In the genomic region with DNA sequence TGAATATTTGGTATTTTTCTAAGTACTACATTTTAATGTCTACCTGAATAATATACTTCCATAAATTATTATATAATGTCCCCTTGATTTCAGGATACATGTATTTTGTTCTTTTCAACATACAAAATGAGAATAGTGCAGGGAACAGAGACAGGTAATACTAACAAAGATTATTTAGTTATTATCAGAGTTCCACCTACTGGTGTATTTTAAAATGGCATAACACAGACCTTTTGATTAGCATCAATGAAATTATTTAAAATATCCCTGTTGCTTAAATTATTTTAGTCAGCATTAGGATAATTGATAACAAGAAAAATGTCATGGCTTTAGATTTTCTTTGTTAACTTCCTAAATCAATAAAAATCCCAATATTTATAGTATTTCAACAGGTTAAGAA, we compare ENCODE assay signal across 2 cellular contexts.
TF ChIP-seq lines count a peak whose summit lies in the region.

No MANE protein-coding gene starts in this region.

TF ChIP-seq in SK-N-SH, 30 proteins besides CTCF, POLR2A, EP300 and RAD21 (continued from another document):
- TF ChIP-seq, protein P1, sequence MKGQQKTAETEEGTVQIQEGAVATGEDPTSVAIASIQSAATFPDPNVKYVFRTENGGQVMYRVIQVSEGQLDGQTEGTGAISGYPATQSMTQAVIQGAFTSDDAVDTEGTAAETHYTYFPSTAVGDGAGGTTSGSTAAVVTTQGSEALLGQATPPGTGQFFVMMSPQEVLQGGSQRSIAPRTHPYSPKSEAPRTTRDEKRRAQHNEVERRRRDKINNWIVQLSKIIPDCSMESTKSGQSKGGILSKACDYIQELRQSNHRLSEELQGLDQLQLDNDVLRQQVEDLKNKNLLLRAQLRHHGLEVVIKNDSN (IDR thresholded peaks at IDR 0.05; ENCODE audit: borderline replicate concordance, low read depth) = no peak
- TF ChIP-seq RCOR1 (IDR thresholded peaks at IDR 0.05; ENCODE audit: low read length) = no peak
- TF ChIP-seq, protein P2, sequence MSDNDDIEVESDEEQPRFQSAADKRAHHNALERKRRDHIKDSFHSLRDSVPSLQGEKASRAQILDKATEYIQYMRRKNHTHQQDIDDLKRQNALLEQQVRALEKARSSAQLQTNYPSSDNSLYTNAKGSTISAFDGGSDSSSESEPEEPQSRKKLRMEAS (IDR thresholded peaks at IDR 0.05; ENCODE audit: low read depth) = no peak
- TF ChIP-seq NRF1 (IDR thresholded peaks at IDR 0.05; ENCODE audit: low read depth, low read length) = no peak
- TF ChIP-seq ZBTB33 (IDR thresholded peaks at IDR 0.05; ENCODE audit: borderline replicate concordance, low read depth) = no peak
- TF ChIP-seq TCF12 (IDR thresholded peaks at IDR 0.05) = no peak
- TF ChIP-seq RFX5 (IDR thresholded peaks at IDR 0.05; ENCODE audit: low read length) = no peak
- TF ChIP-seq MXI1 (IDR thresholded peaks at IDR 0.05; ENCODE audit: low read depth, low read length) = no peak
- TF ChIP-seq, protein P3, sequence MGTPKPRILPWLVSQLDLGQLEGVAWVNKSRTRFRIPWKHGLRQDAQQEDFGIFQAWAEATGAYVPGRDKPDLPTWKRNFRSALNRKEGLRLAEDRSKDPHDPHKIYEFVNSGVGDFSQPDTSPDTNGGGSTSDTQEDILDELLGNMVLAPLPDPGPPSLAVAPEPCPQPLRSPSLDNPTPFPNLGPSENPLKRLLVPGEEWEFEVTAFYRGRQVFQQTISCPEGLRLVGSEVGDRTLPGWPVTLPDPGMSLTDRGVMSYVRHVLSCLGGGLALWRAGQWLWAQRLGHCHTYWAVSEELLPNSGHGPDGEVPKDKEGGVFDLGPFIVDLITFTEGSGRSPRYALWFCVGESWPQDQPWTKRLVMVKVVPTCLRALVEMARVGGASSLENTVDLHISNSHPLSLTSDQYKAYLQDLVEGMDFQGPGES (IDR thresholded peaks at IDR 0.05; ENCODE audit: low read depth, low read length) = no peak

TF ChIP-seq in SK-N-SH treated with all-trans-retinoic acid at 6 μM for 48 hours, 23 proteins besides CTCF, POLR2A, EP300 and RAD21 (continued from another document):
- no peak for TF ChIP-seq PATZ1 (CRISPR knock-in tag; IDR thresholded peaks at IDR 0.05; ENCODE audit: borderline replicate concordance)
- TF ChIP-seq TOX (CRISPR knock-in tag; IDR thresholded peaks at IDR 0.05; ENCODE audit: borderline replicate concordance) = no peak
- TF ChIP-seq ARNTL (CRISPR knock-in tag; IDR thresholded peaks at IDR 0.05; ENCODE audit: borderline replicate concordance, low read depth) = no peak
- no peak for TF ChIP-seq ZFP30 (CRISPR knock-in tag; IDR thresholded peaks at IDR 0.05)
- TF ChIP-seq ZFP3 (CRISPR knock-in tag; IDR thresholded peaks at IDR 0.05) = no peak
- TF ChIP-seq, protein P4, sequence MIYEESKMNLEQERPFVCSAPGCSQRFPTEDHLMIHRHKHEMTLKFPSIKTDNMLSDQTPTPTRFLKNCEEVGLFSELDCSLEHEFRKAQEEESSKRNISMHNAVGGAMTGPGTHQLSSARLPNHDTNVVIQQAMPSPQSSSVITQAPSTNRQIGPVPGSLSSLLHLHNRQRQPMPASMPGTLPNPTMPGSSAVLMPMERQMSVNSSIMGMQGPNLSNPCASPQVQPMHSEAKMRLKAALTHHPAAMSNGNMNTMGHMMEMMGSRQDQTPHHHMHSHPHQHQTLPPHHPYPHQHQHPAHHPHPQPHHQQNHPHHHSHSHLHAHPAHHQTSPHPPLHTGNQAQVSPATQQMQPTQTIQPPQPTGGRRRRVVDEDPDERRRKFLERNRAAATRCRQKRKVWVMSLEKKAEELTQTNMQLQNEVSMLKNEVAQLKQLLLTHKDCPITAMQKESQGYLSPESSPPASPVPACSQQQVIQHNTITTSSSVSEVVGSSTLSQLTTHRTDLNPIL (CRISPR knock-in tag; IDR thresholded peaks at IDR 0.05; ENCODE audit: low read depth) = no peak
